In the genomic region with DNA sequence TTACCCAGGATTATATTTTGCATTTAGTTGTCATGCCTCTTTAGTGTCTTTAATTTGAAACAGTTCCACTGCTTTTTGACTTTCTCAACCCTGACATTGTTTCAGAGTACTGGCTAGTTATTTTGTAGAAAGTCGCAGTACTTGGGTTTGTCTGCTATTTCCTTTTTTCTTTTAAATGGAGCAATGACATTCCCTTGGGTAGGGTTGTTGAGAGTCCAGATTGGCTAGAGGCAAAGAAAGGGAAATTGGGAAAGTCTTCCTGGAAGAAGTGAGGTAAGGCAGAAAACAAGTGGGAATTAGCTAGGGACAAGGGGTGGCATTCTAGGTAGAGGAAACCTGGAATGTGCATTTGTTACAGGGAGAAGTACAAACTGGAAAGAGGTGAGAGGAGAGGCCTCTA, we compare ENCODE assay signal across 26 cellular contexts.
"Had no signal": no experiment of that assay in that cellular context is flagged by ENCODE, and none has a peak within 500 bp of the region (broad histone marks: within the 10 kb centered on the region; RNA-seq: fewer than 3 reads in every experiment).

No MANE protein-coding gene starts in this region.

- H3K27ac Mint-ChIP-seq: activated CD4-positive, alpha-beta memory T cell treated with anti-CD3 and anti-CD28 coated beads, Interleukin-2, amount 10 ng/mL, durations not matched to agents 7 days and 5 days; activated CD4-positive, alpha-beta T cell treated with anti-CD3 and anti-CD28 coated beads, Interleukin-2, amount 10 ng/mL, durations not matched to agents 24 days and 14 days; activated naive CD4-positive, alpha-beta T cell treated with anti-CD3 and anti-CD28 coated beads, Interleukin-2, amount 50 U/mL, for 24 hours; activated naive CD8-positive, alpha-beta T cell treated with anti-CD3 and anti-CD28 coated beads, Interleukin-2, amount 50 U/mL, for 24 hours; activated T-cell treated with anti-CD3 and anti-CD28 coated beads, Interleukin-2, amount 50 U/mL, for 24 hours; mesothelial cell of epicardium; progenitor cell of endocrine pancreas; T-helper 1 cell treated with Interleukin-12 subunit alpha and Interleukin-12 subunit beta and Interleukin-4 antibody, amounts not matched to agents 30 μg/mL and 1 μg/mL, for 36 hours had no signal

- DNase-seq: activated CD4-positive, alpha-beta memory T cell treated with anti-CD3 and anti-CD28 coated beads, Interleukin-2, amount 10 ng/mL, durations not matched to agents 7 days and 5 days; activated CD8-positive, alpha-beta memory T cell treated with anti-CD3 and anti-CD28 coated beads, Interleukin-2, amount 50 U/mL, for 48 hours; activated gamma-delta T cell treated with Interleukin-2 at 50 U/mL for 16 hours; activated naive CD8-positive, alpha-beta T cell treated with anti-CD3 and anti-CD28 coated beads, Interleukin-2, amount 50 U/mL, for 24 hours; activated T-cell treated with anti-CD3 and anti-CD28 coated beads, Interleukin-2, amount 50 U/mL, for 24 hours; dorsolateral prefrontal cortex; effector memory CD4-positive, alpha-beta T cell; erythroblast; foreskin fibroblast; naive B cell; ovary; retina; spleen; stimulated activated naive CD4-positive, alpha-beta T cell treated with Interleukin-2 at 50 U/mL for 16 hours; SW 1271; T-helper 9 cell; testis; transverse colon; WERI-Rb-1 had no signal

- H3K4me1 Mint-ChIP-seq: activated CD4-positive, alpha-beta memory T cell treated with anti-CD3 and anti-CD28 coated beads, Interleukin-2, amount 10 ng/mL, durations not matched to agents 7 days and 5 days; activated CD4-positive, alpha-beta T cell treated with anti-CD3 and anti-CD28 coated beads, Interleukin-2, amount 10 ng/mL, durations not matched to agents 24 days and 14 days; activated naive CD4-positive, alpha-beta T cell treated with anti-CD3 and anti-CD28 coated beads, Interleukin-2, amount 50 U/mL, for 24 hours; activated naive CD8-positive, alpha-beta T cell treated with anti-CD3 and anti-CD28 coated beads, Interleukin-2, amount 50 U/mL, for 24 hours; naive B cell had no signal

- H3K27me3 ChIP-seq: dorsolateral prefrontal cortex, ovary, spleen, testis, transverse colon had no signal

- H3K27me3 Mint-ChIP-seq: activated CD4-positive, alpha-beta T cell treated with anti-CD3 and anti-CD28 coated beads, Interleukin-2, amount 10 ng/mL, durations not matched to agents 24 days and 14 days had no signal

- H3K9me3 Mint-ChIP-seq: activated CD4-positive, alpha-beta memory T cell treated with anti-CD3 and anti-CD28 coated beads, Interleukin-2, amount 10 ng/mL, durations not matched to agents 7 days and 5 days; activated CD4-positive, alpha-beta T cell treated with anti-CD3 and anti-CD28 coated beads, Interleukin-2, amount 10 ng/mL, durations not matched to agents 24 days and 14 days; activated naive CD8-positive, alpha-beta T cell treated with anti-CD3 and anti-CD28 coated beads, Interleukin-2, amount 50 U/mL, for 24 hours; activated T-cell treated with anti-CD3 and anti-CD28 coated beads, Interleukin-2, amount 50 U/mL, for 24 hours; T-helper 1 cell treated with Interleukin-12 subunit alpha and Interleukin-12 subunit beta and Interleukin-4 antibody, amounts not matched to agents 30 μg/mL and 1 μg/mL, for 36 hours had no signal

- H3K4me3 Mint-ChIP-seq: activated CD4-positive, alpha-beta memory T cell treated with anti-CD3 and anti-CD28 coated beads, Interleukin-2, amount 10 ng/mL, durations not matched to agents 7 days and 5 days; activated CD4-positive, alpha-beta T cell treated with anti-CD3 and anti-CD28 coated beads, Interleukin-2, amount 10 ng/mL, durations not matched to agents 24 days and 14 days; activated naive CD4-positive, alpha-beta T cell treated with anti-CD3 and anti-CD28 coated beads, Interleukin-2, amount 50 U/mL, for 24 hours; activated naive CD8-positive, alpha-beta T cell treated with anti-CD3 and anti-CD28 coated beads, Interleukin-2, amount 50 U/mL, for 24 hours; activated T-cell treated with anti-CD3 and anti-CD28 coated beads, Interleukin-2, amount 50 U/mL, for 24 hours; mesothelial cell of epicardium; naive B cell; T-helper 1 cell treated with Interleukin-12 subunit alpha and Interleukin-12 subunit beta and Interleukin-4 antibody, amounts not matched to agents 30 μg/mL and 1 μg/mL, for 36 hours had no signal

- H3K4me3 ChIP-seq: coronary artery, dorsolateral prefrontal cortex, ovary, spleen, testis, transverse colon had no signal

- H3K9me3 ChIP-seq: ovary, testis, transverse colon had no signal

- H3K36me3 Mint-ChIP-seq: activated naive CD4-positive, alpha-beta T cell treated with anti-CD3 and anti-CD28 coated beads, Interleukin-2, amount 50 U/mL, for 24 hours; mesothelial cell of epicardium; naive B cell had no signal

- ATAC-seq: activated CD4-positive, CD25-positive, alpha-beta regulatory T cell treated with anti-CD3 and anti-CD28 coated beads, Interleukin-2, amount 50 U/mL, for 24 hours; activated naive CD8-positive, alpha-beta T cell treated with anti-CD3 and anti-CD28 coated beads, Interleukin-2, amount 50 U/mL, for 24 hours had no signal

- H3K36me3 ChIP-seq: ovary, spleen, transverse colon, WERI-Rb-1 had no signal

- H3K27ac ChIP-seq: dorsolateral prefrontal cortex, ovary, spleen, testis, transverse colon, WERI-Rb-1 had no signal

- H3K4me1 ChIP-seq: spleen, testis had no signal
